Comparison of ENCODE assay signal across 17 cellular contexts in the genomic region with DNA sequence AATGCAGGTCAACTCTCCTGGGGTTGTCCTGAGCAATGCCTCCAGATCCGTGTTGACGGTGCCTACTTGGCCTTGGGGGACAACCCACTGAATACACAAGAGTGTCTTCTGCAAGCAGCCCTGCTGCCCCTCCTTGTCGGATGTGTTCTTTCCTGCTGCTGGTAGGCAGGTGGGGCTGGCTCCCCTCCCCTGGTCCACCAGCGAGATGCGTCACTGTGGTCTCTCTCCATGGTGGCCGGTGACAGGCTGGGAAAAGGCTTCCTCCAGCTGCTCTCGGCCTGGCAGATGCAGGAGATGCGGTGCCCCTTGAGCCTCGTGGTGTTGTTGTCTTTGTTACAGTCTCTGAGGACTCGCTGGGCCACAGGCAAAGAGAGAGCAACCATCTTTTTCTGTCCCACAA.
DNase-seq lines count a peak whose midpoint lies in the region; TF ChIP-seq lines count a peak whose summit lies in the region.
"Had no signal": no experiment of that assay in that cellular context is flagged by ENCODE, and none has a peak within 500 bp of the region (broad histone marks: within the 10 kb centered on the region; RNA-seq: fewer than 3 reads in every experiment).

No MANE protein-coding gene starts in this region.

- H3K36me3 ChIP-seq in esophagus muscularis mucosa, result no peaks in the 10 kb centered on the region
- H3K36me3 ChIP-seq: BLaER1 had no signal

- H3K4me3 ChIP-seq in esophagus muscularis mucosa, result no peak overlapping the region
- H3K4me3 ChIP-seq: BLaER1, GM23248 had no signal

- H3K4me1 Mint-ChIP-seq in activated CD4-positive, alpha-beta T cell treated with anti-CD3 and anti-CD28 coated beads, Interleukin-2, amount 10 ng/mL, durations not matched to agents 24 days and 14 days, result peaks cover 32% of the 10 kb centered on the region
- H3K4me1 Mint-ChIP-seq: B cell had no signal

- H3K4me1 ChIP-seq in esophagus muscularis mucosa, result peaks cover 5 to 12% (median 7%) of the 10 kb centered on the region in 4 donors
- H3K4me1 ChIP-seq: BLaER1, Caco-2 had no signal

- H3K36me3 Mint-ChIP-seq in activated CD4-positive, alpha-beta T cell treated with anti-CD3 and anti-CD28 coated beads, Interleukin-2, amount 10 ng/mL, durations not matched to agents 24 days and 14 days (ENCODE audit: low read depth), result peaks cover 2% of the 10 kb centered on the region
- H3K36me3 Mint-ChIP-seq: CD4-positive, CD25-positive, alpha-beta regulatory T cell; CD8-positive, alpha-beta T cell had no signal

- no peak overlapping the region for H3K27ac Mint-ChIP-seq in activated CD4-positive, alpha-beta T cell treated with anti-CD3 and anti-CD28 coated beads, Interleukin-2, amount 10 ng/mL, durations not matched to agents 24 days and 14 days
- H3K27ac Mint-ChIP-seq: B cell; CD4-positive, CD25-positive, alpha-beta regulatory T cell; CD8-positive, alpha-beta T cell; H9 had no signal

- H3K9me3 Mint-ChIP-seq in activated CD4-positive, alpha-beta T cell treated with anti-CD3 and anti-CD28 coated beads, Interleukin-2, amount 10 ng/mL, durations not matched to agents 24 days and 14 days, result peaks cover 22% of the 10 kb centered on the region
- H3K9me3 Mint-ChIP-seq: CD8-positive, alpha-beta T cell had no signal

- no peak for TF ChIP-seq CTCF in esophagus muscularis mucosa (IDR thresholded peaks at IDR 0.05)

- TF ChIP-seq POLR2A in esophagus muscularis mucosa (IDR thresholded peaks at IDR 0.05; ENCODE audit: low read depth), result no peak

- no peak overlapping the region for H3K4me3 Mint-ChIP-seq in activated CD4-positive, alpha-beta T cell treated with anti-CD3 and anti-CD28 coated beads, Interleukin-2, amount 10 ng/mL, durations not matched to agents 24 days and 14 days
- H3K4me3 Mint-ChIP-seq: B cell; CD4-positive, CD25-positive, alpha-beta regulatory T cell; CD8-positive, alpha-beta T cell; H9 had no signal

- H3K9me3 ChIP-seq in esophagus muscularis mucosa, result no peaks in the 10 kb centered on the region

- peak; percentile 52 for DNase-seq in activated CD4-positive, alpha-beta T cell treated with anti-CD3 and anti-CD28 coated beads, Interleukin-2, amount 10 ng/mL, durations not matched to agents 24 days and 14 days
- no peak for DNase-seq in activated CD4-positive, alpha-beta T cell treated with anti-CD3 and anti-CD28 coated beads for 1 hour
- DNase-seq in esophagus muscularis mucosa (ENCODE audit: extremely low spot score) (peak; percentile 70), NCI-H146 (lab: John Stamatoyannopoulos, UW) (no peak), NCI-H128 (lab: John Stamatoyannopoulos, UW; ENCODE audit: unreplicated experiment) (no peak)
- DNase-seq: Caco-2; CD4-positive, CD25-positive, alpha-beta regulatory T cell; CD8-positive, alpha-beta T cell; DMS153; DND-41; GM23248; H9 had no signal

- 89% methylated on average over 7 of the region's 10 CpGs for WGBS in esophagus muscularis mucosa

- no peaks in the 10 kb centered on the region for H3K27me3 ChIP-seq in esophagus muscularis mucosa
- H3K27me3 ChIP-seq: BLaER1 had no signal

- peaks cover 8% of the 10 kb centered on the region for H3K27me3 Mint-ChIP-seq in activated CD4-positive, alpha-beta T cell treated with anti-CD3 and anti-CD28 coated beads, Interleukin-2, amount 10 ng/mL, durations not matched to agents 24 days and 14 days
- H3K27me3 Mint-ChIP-seq: CD4-positive, CD25-positive, alpha-beta regulatory T cell had no signal

- H3K27ac ChIP-seq in esophagus muscularis mucosa (replicated peaks in 1 of 4) (no peak overlapping the region), temporal lobe (ENCODE audit: low read depth, low read length) (peak overlapping the region; percentile 44)
- H3K27ac ChIP-seq: 22Rv1, BLaER1, C4-2B, GM23248 had no signal

- TF ChIP-seq EP300 in esophagus muscularis mucosa (IDR thresholded peaks at IDR 0.05), result no peak

- intact Hi-C loops in activated CD4-positive, alpha-beta T cell treated with anti-CD3 and anti-CD28 coated beads, Interleukin-2, amount 10 ng/mL, durations not matched to agents 24 days and 14 days (cut with micrococcal nuclease), result no loop called here
- intact Hi-C loops in esophagus muscularis mucosa (cut with DNase I), result no loop called here

Comparison
In these comparisons a context has a peak if more than half of its experiments do, and no peak if none do; other contexts are left out.
1. DNase-seq: peak in activated CD4-positive, alpha-beta T cell treated with anti-CD3 and anti-CD28 coated beads, Interleukin-2, amount 10 ng/mL, durations not matched to agents 24 days and 14 days (single experiment) and esophagus muscularis mucosa (single experiment); none in activated CD4-positive, alpha-beta T cell treated with anti-CD3 and anti-CD28 coated beads for 1 hour (single experiment), NCI-H146 (single experiment) and NCI-H128 (single experiment).